ENCODE assay signal across 8 cellular contexts in genomic region chr20:58691773-58692578, GRCh38. TPM values are rescaled to one million over a fixed set of nuclear protein-coding genes. Genes with fewer than 3 reads are reported as not detected.
DNase-seq lines count a peak whose midpoint lies in the region; ATAC-seq, FAIRE-seq and TF ChIP-seq lines count a peak whose summit lies in the region.

No MANE protein-coding gene starts in this region.

- peak overlapping the region; percentile 54 for H3K9ac ChIP-seq in HUES6 (ENCODE audit: low read length)

- H3K4me3 ChIP-seq in A549 (peak overlapping the region; percentile 80), HUES6 (ENCODE audit: low read depth, low read length) (no peak overlapping the region), ascending aorta (peak overlapping the region in 1 of 2 donors; percentile 35), testis (no peak overlapping the region)

- H3K27me3 ChIP-seq in HUES6 (ENCODE audit: control insufficient read depth, insufficient read depth, low read length) (no peaks in the 10 kb centered on the region), ascending aorta (no peaks in the 10 kb centered on the region), testis (no peaks in the 10 kb centered on the region)

- H3K27ac ChIP-seq in A549: peak overlapping the region; percentile 97 to 98
- H3K27ac ChIP-seq in HUES6 (ENCODE audit: low read depth, low read length): peak overlapping the region; percentile 55; the same call in 1 of the 2 replicates
- H3K27ac ChIP-seq in ascending aorta: peak overlapping the region; percentile 90 to 96
- peak overlapping the region; percentile 69 to 93 for H3K27ac ChIP-seq in testis

- POLR2A ChIA-PET in A549 (lab: Yijun Ruan, JAX): interaction anchor here (0.9 kb wide), 1 partner anchor 20 kb away, joined by 5 read pairs; no protein-coding TSS in a partner anchor

- CTCF ChIA-PET in A549 (lab: Yijun Ruan, JAX): interaction anchor here (1.0 to 2.1 kb wide), 2 partner anchors 11 to 454 kb away, joined by 3 to 4 read pairs; no protein-coding TSS in a partner anchor

- intact Hi-C loops in ascending aorta (cut with DNase I): loop anchor here (1.0 to 5.0 kb wide), 5 partner anchors 40 to 455 kb away; partner anchors contain the start of genes APCDD1L, RAB22A and VAPB
- intact Hi-C loops in testis (cut with DNase I; ENCODE audit: low total_unique reads): no loop called here

- no peak for TF ChIP-seq EP300 in A549 (IDR thresholded peaks at IDR 0.05)

- ATAC-seq in A549 (no peak), left lobe of liver (peak; percentile 45)

- no peak for DNase-seq in A549 (ENCODE audit: low read depth in 1 of 2, low spot score in 1 of 2)
- peak; percentile 40 to 84 for DNase-seq in ascending aorta (ENCODE audit: low spot score in 2 of 2)
- DNase-seq in left lobe of liver (ENCODE audit: low spot score): peak; percentile 69
- DNase-seq in testis: no peak
- no peak for DNase-seq in hypothalamus (lab: John Stamatoyannopoulos, UW)
- no peak for DNase-seq in AG08396 (ENCODE audit: low spot score)
- DNase-seq in NCI-H2081 (lab: John Stamatoyannopoulos, UW): no peak

- no peak for TF ChIP-seq POLR2A in A549 (IDR thresholded peaks at IDR 0.05; ENCODE audit: low read length)
- no peak for TF ChIP-seq POLR2A in testis (IDR thresholded peaks at IDR 0.05)

- H3K36me3 ChIP-seq in HUES6 (ENCODE audit: control insufficient read depth, insufficient read depth, low read length) (peaks cover 22% of the 10 kb centered on the region), ascending aorta (peaks cover 14 to 21% of the 10 kb centered on the region in 2 donors), testis (ENCODE audit: low read depth, missing control alignments) (no peaks in the 10 kb centered on the region)

- no peaks in the 10 kb centered on the region for H3K9me3 ChIP-seq in A549
- H3K9me3 ChIP-seq in HUES6 (ENCODE audit: control insufficient read depth, insufficient read depth, low read depth, low read length): no peaks in the 10 kb centered on the region
- H3K9me3 ChIP-seq in ascending aorta: no peaks in the 10 kb centered on the region
- no peaks in the 10 kb centered on the region for H3K9me3 ChIP-seq in testis

- WGBS in A549 (ENCODE audit: missing lambda C conversion rate): 94% methylated on average over 14 of the region's 31 CpGs
- WGBS in testis, 2 donors: 53 to 75% methylated on average over 17 to 19 of the region's 31 CpGs

- TF ChIP-seq CTCF in A549 (IDR thresholded peaks at IDR 0.05) (no peak), ascending aorta (IDR thresholded peaks at IDR 0.05) (no peak), testis (IDR thresholded peaks at IDR 0.05) (no peak)

- no peak for FAIRE-seq in A549 (lab: Jason Lieb, UNC)

- TF ChIP-seq RAD21 in A549 (conservative IDR thresholded peaks at IDR 0.05 in 1 of 2, IDR thresholded peaks at IDR 0.05 in 1 of 2): no peak

- H3K4me1 ChIP-seq in A549: peaks cover 20% of the 10 kb centered on the region
- H3K4me1 ChIP-seq in HUES6 (ENCODE audit: control insufficient read depth, insufficient read depth, low read length): peaks cover 49% of the 10 kb centered on the region
- H3K4me1 ChIP-seq in ascending aorta: peaks cover 12 to 22% of the 10 kb centered on the region in 2 donors
- H3K4me1 ChIP-seq in testis: peaks cover 24% of the 10 kb centered on the region

- H3K4me2 ChIP-seq in A549: peak overlapping the region; percentile 88

TF ChIP-seq in A549, 52 proteins besides CTCF, POLR2A, EP300 and RAD21:
- no peak for TF ChIP-seq CBX8 (IDR thresholded peaks at IDR 0.05)
- TF ChIP-seq NR3C1 (IDR thresholded peaks at IDR 0.05): no peak
- no peak for TF ChIP-seq ZFP36 (IDR thresholded peaks at IDR 0.05; ENCODE audit: borderline replicate concordance, partially characterized antibody)
- TF ChIP-seq FOSB (CRISPR knock-in tag; IDR thresholded peaks at IDR 0.05): no peak
- TF ChIP-seq ZSCAN20 (CRISPR knock-in tag; IDR thresholded peaks at IDR 0.05): no peak
- no peak for TF ChIP-seq RFX5 (IDR thresholded peaks at IDR 0.05)
- 0 out of 2 replicates have a peak, but pooled peaks have one; percentile 32 for TF ChIP-seq HOXB5 (CRISPR knock-in tag; IDR thresholded peaks at IDR 0.05)
- TF ChIP-seq FOSL2 (IDR thresholded peaks at IDR 0.05): no peak
- TF ChIP-seq FOSL2 (CRISPR knock-in tag; IDR thresholded peaks at IDR 0.05): no peak
- no peak for TF ChIP-seq ZNF302 (CRISPR knock-in tag; IDR thresholded peaks at IDR 0.05)
- no peak for TF ChIP-seq CHD4 (IDR thresholded peaks at IDR 0.05; ENCODE audit: borderline replicate concordance)
- TF ChIP-seq REST (IDR thresholded peaks at IDR 0.05): no peak
- TF ChIP-seq JUNB (IDR thresholded peaks at IDR 0.05): no peak
- TF ChIP-seq GATA3 (IDR thresholded peaks at IDR 0.05; ENCODE audit: borderline replicate concordance): no peak
- no peak for TF ChIP-seq CEBPB (IDR thresholded peaks at IDR 0.05)
- TF ChIP-seq JUN (IDR thresholded peaks at IDR 0.05): no peak
- 0 out of 3 replicates have a peak, but pooled peaks have one; percentile 1 for TF ChIP-seq BCL3 (IDR thresholded peaks at IDR 0.05)

RNA-seq across cellular contexts. Expression of gene NPEPL1, which starts 0.6 kb away (rescaled TPM):
- polyA plus RNA-seq in A549 (2011; rRNA removed) (8.6 and 10.6 TPM in 2 replicates), A549 (2017; fragmentation: RNase III; extraction: RNeasy Plus Mini Kit Qiagen cat#74134 plus additional on column Dnase treatment) (31.5 to 40.3 TPM (median 34.6 TPM) in 3 replicates), testis (ENCODE audit: insufficient read depth, low read depth, low replicate concordance) (47.6 TPM)
- polyA plus RNA-seq in A549 (2012; cell fraction: cytosol; rRNA removed): 10.2 and 13.4 TPM in 2 replicates
- 65.1 and 84.8 TPM in 2 replicates for polyA plus RNA-seq in A549 (2012; cell fraction: nucleus; rRNA removed)
- 11.4 and 13.9 TPM in 2 replicates for polyA minus RNA-seq in A549 (2011; rRNA and poly(A)+ RNA removed)
- total RNA-seq in ascending aorta (68.3 TPM), left lobe of liver (12.8 TPM), testis (10 to 100 TPM; 56.3 to 79.9 TPM)

RNA-seq across cellular contexts. Expression of gene STX16, which starts 40.9 kb away (rescaled TPM):
- polyA plus RNA-seq in A549 (2011; rRNA removed) (63.0 and 71.6 TPM in 2 replicates), A549 (2017; fragmentation: RNase III; extraction: RNeasy Plus Mini Kit Qiagen cat#74134 plus additional on column Dnase treatment) (65.1 to 79.0 TPM (median 68.5 TPM) in 3 replicates), testis (ENCODE audit: insufficient read depth, low read depth, low replicate concordance) (79.3 TPM)
- 33.2 and 35.8 TPM in 2 replicates for polyA plus RNA-seq in A549 (2012; cell fraction: cytosol; rRNA removed)
- 41.9 and 63.5 TPM in 2 replicates for polyA plus RNA-seq in A549 (2012; cell fraction: nucleus; rRNA removed)
- 15.5 and 20.0 TPM in 2 replicates for polyA minus RNA-seq in A549 (2011; rRNA and poly(A)+ RNA removed)
- total RNA-seq in ascending aorta (24.7 TPM), left lobe of liver (25.7 TPM), testis (100 to 1,000 TPM; 107 to 124 TPM)

Comparison
In these comparisons a context has a peak if more than half of its experiments do, and no peak if none do; other contexts are left out.
1. DNase-seq: peak in ascending aorta (2 of 2) and left lobe of liver (single experiment); none in A549 (0 of 2), testis (single experiment), hypothalamus (0 of 51), AG08396 (single experiment) and NCI-H2081 (0 of 2).
2. Peak in every context shown above with its lines, with median percentiles within 50 percentile points of each other: H3K27ac ChIP-seq.